ENCODE assay signal across 17 cellular contexts in genomic region chr16:15953477-15953876, GRCh38. TPM values are rescaled to one million over a fixed set of nuclear protein-coding genes. Genes with fewer than 3 reads are reported as not detected.
DNase-seq lines count a peak whose midpoint lies in the region; ATAC-seq and TF ChIP-seq lines count a peak whose summit lies in the region.
"Had no signal": no experiment of that assay in that cellular context is flagged by ENCODE, and none has a peak within 500 bp of the region (broad histone marks: within the 10 kb centered on the region; RNA-seq: fewer than 3 reads in every experiment).

No MANE protein-coding gene starts in this region.

- H3K27ac ChIP-seq in mammary epithelial cell (ENCODE audit: insufficient read depth, low read depth, low read length) (no peak overlapping the region), left lung (no peak overlapping the region)

- H3K4me3 ChIP-seq in mammary epithelial cell (replicated peaks in 1 of 3; ENCODE audit: insufficient read depth in 1 of 3, low read depth in 2 of 3, low read length in 3 of 3) (no peak overlapping the region), left lung (no peak overlapping the region)

- CTCF ChIA-PET in MCF 10A (lab: Yijun Ruan, JAX): interaction anchor here (0.7 to 1.1 kb wide), 2 partner anchors 13 to 861 kb away, joined by 3 read pairs; no protein-coding TSS in a partner anchor
- CTCF ChIA-PET in mammary epithelial cell (lab: Charles Lee; ENCODE audit: low non-redundant PET): no interaction called here

- in situ Hi-C loops in mammary epithelial cell (cut with MboI; ENCODE audit: low sequenced_read_pairs in 2 of 2): no loop called here

- no peak overlapping the region for H3K4me2 ChIP-seq in mammary epithelial cell (ENCODE audit: insufficient read depth, low read depth, low read length)

- intact Hi-C loops in MCF 10A (cut with micrococcal nuclease): loop anchor here (5.0 kb wide), 1 partner anchor 74 kb away; no protein-coding TSS in a partner anchor
- intact Hi-C loops in mammary epithelial cell (cut with micrococcal nuclease): loop anchor here (5.0 kb wide), 1 partner anchor 69 kb away; no protein-coding TSS in a partner anchor
- intact Hi-C loops in left lung (cut with DNase I): no loop called here

- no peaks in the 10 kb centered on the region for H3K9me3 Mint-ChIP-seq in MCF 10A (ENCODE audit: unreplicated experiment)
- no peaks in the 10 kb centered on the region for H3K9me3 Mint-ChIP-seq in effector memory CD8-positive, alpha-beta T cell

- H4K20me1 ChIP-seq in mammary epithelial cell (ENCODE audit: insufficient read depth, low read length): no peaks in the 10 kb centered on the region

- H3K36me3 ChIP-seq in mammary epithelial cell (ENCODE audit: insufficient read depth, low read length) (no peaks in the 10 kb centered on the region), left lung (no peaks in the 10 kb centered on the region)

- H3K4me3 Mint-ChIP-seq in MCF 10A (ENCODE audit: unreplicated experiment) (no peak overlapping the region), T-helper 17 cell (peak overlapping the region; percentile 19)
- H3K4me3 Mint-ChIP-seq in effector memory CD8-positive, alpha-beta T cell: no peak overlapping the region

- H3K27ac Mint-ChIP-seq in MCF 10A (ENCODE audit: low read depth, unreplicated experiment) (peak overlapping the region; percentile 51), T-helper 17 cell (peak overlapping the region; percentile 95)
- H3K27ac Mint-ChIP-seq in effector memory CD8-positive, alpha-beta T cell: peak overlapping the region; percentile 79 to 96

- peaks cover 14% of the 10 kb centered on the region for H3K4me1 ChIP-seq in mammary epithelial cell (ENCODE audit: insufficient read depth, low read length)
- peaks cover 7 to 61% of the 10 kb centered on the region in 2 donors for H3K4me1 ChIP-seq in left lung

- H2AFZ ChIP-seq in mammary epithelial cell (ENCODE audit: low read depth, low read length): no peak overlapping the region

- H3K4me1 Mint-ChIP-seq in MCF 10A (ENCODE audit: insufficient read depth, unreplicated experiment) (peaks cover 13% of the 10 kb centered on the region), T-helper 17 cell (peaks cover 44% of the 10 kb centered on the region)
- H3K4me1 Mint-ChIP-seq in effector memory CD8-positive, alpha-beta T cell (ENCODE audit: low read depth in 2 of 2): peaks cover 51 to 55% of the 10 kb centered on the region in 2 donors

- H3K9ac ChIP-seq in mammary epithelial cell (ENCODE audit: insufficient read depth, low read length): no peak overlapping the region

- ATAC-seq in T-helper 17 cell: no peak
- no peak for ATAC-seq in effector memory CD8-positive, alpha-beta T cell (replicated peaks)
- ATAC-seq in left lung: no peak
- no peak for ATAC-seq in HG02973 (IDR thresholded peaks at IDR 0.05; ENCODE audit: unreplicated experiment)
- ATAC-seq in GM19452 (IDR thresholded peaks at IDR 0.05; ENCODE audit: unreplicated experiment): no peak

- no peak for TF ChIP-seq CTCF in MCF 10A (IDR thresholded peaks at IDR 0.05; ENCODE audit: unreplicated experiment)
- TF ChIP-seq CTCF in mammary epithelial cell (conservative IDR thresholded peaks at IDR 0.05 in 1 of 2, IDR thresholded peaks at IDR 0.05 in 1 of 2; ENCODE audit: extremely low read depth in 1 of 2, insufficient read depth in 1 of 2, low read depth in 1 of 2, low read length in 2 of 2): no peak
- no peak for TF ChIP-seq CTCF in left lung (IDR thresholded peaks at IDR 0.05)

- peaks cover 5% of the 10 kb centered on the region for H3K36me3 Mint-ChIP-seq in MCF 10A (ENCODE audit: insufficient read depth, unreplicated experiment)
- H3K36me3 Mint-ChIP-seq in T-helper 17 cell (ENCODE audit: low read depth): peaks cover 4% of the 10 kb centered on the region
- H3K36me3 Mint-ChIP-seq in effector memory CD8-positive, alpha-beta T cell (ENCODE audit: insufficient read depth): peaks cover 31% of the 10 kb centered on the region

- POLR2A ChIA-PET in MCF 10A (lab: Yijun Ruan, JAX): interaction anchor here (1.4 to 3.7 kb wide), 3 partner anchors 13 to 68 kb away, joined by 3 to 32 read pairs (median 5); no protein-coding TSS in a partner anchor

- no peaks in the 10 kb centered on the region for H3K27me3 Mint-ChIP-seq in MCF 10A (ENCODE audit: insufficient read depth, unreplicated experiment)
- H3K27me3 Mint-ChIP-seq in T-helper 17 cell: no peaks in the 10 kb centered on the region
- no peaks in the 10 kb centered on the region for H3K27me3 Mint-ChIP-seq in effector memory CD8-positive, alpha-beta T cell

- 100% methylated on average over 8 of the region's 8 CpGs for WGBS in mammary epithelial cell (ENCODE audit: low coverage, missing lambda C conversion rate)

- BruUV-seq in MCF 10A (replicated peaks; lab: Mats Ljungman, UMichigan): no TSS peak
- no TSS peak for BruUV-seq in mammary epithelial cell (replicated peaks; lab: Mats Ljungman, UMichigan)

- H3K27me3 ChIP-seq in mammary epithelial cell (ENCODE audit: insufficient read depth, low read length) (no peaks in the 10 kb centered on the region), left lung (no peaks in the 10 kb centered on the region)

- dilution Hi-C loops in mammary epithelial cell (cut with HindIII; ENCODE audit: low sequenced_read_pairs): no loop called here

- H3K79me2 ChIP-seq in mammary epithelial cell (ENCODE audit: insufficient read depth, low read length): peaks cover 89% of the 10 kb centered on the region

- H3K9me3 ChIP-seq in mammary epithelial cell (replicated peaks; ENCODE audit: insufficient read depth, low read length): no peaks in the 10 kb centered on the region
- H3K9me3 ChIP-seq in T-helper 17 cell (ENCODE audit: control insufficient read depth, low read length, poor library complexity, severe bottlenecking): no peaks in the 10 kb centered on the region
- H3K9me3 ChIP-seq in left lung: no peaks in the 10 kb centered on the region

- DNase-seq in MCF 10A (ENCODE audit: unreplicated experiment): no peak
- DNase-seq in mammary epithelial cell: no peak
- no peak for DNase-seq in T-helper 17 cell
- no peak for DNase-seq in effector memory CD8-positive, alpha-beta T cell
- DNase-seq in left lung: no peak
- DNase-seq: activated CD8-positive, alpha-beta memory T cell treated with anti-CD3 and anti-CD28 coated beads, Interleukin-2, amount 50 U/mL, for 48 hours; amniotic stem cell; caudate nucleus; kidney glomerular epithelial cell; NCI-H1694; NCI-H446 treated with DMSO at 0.1 percent for 48 hours; NK-92 treated with Interleukin-12 subunit alpha and Interleukin-12 subunit beta, amount 100 ng/mL, for 24 hours; right cardiac atrium; RPMI8226; substantia nigra had no signal

RNA-seq across cellular contexts. Expression of gene ABCC1, which starts 4.1 kb away (rescaled TPM):
- 72.5 and 95.3 TPM in 2 replicates for total RNA-seq in MCF 10A (2022)
- 10 to 100 TPM; 45.5 to 47.2 TPM for total RNA-seq in mammary epithelial cell
- 25.3 TPM for polyA plus RNA-seq in mammary epithelial cell
- 137 TPM for polyA minus RNA-seq in mammary epithelial cell
- total RNA-seq in T-helper 17 cell: 10 to 100 TPM; 66.0 to 67.0 TPM
- 10 to 100 TPM; 33.3 to 44.6 TPM for total RNA-seq in left lung

Comparison
In these comparisons a context has a peak if more than half of its experiments do, and no peak if none do; other contexts are left out.
1. intact Hi-C loops: an anchor here in MCF 10A (5.0 kb wide) and mammary epithelial cell (5.0 kb wide); none called in left lung.